ENCODE assay signal across 9 cellular contexts in the genomic region with DNA sequence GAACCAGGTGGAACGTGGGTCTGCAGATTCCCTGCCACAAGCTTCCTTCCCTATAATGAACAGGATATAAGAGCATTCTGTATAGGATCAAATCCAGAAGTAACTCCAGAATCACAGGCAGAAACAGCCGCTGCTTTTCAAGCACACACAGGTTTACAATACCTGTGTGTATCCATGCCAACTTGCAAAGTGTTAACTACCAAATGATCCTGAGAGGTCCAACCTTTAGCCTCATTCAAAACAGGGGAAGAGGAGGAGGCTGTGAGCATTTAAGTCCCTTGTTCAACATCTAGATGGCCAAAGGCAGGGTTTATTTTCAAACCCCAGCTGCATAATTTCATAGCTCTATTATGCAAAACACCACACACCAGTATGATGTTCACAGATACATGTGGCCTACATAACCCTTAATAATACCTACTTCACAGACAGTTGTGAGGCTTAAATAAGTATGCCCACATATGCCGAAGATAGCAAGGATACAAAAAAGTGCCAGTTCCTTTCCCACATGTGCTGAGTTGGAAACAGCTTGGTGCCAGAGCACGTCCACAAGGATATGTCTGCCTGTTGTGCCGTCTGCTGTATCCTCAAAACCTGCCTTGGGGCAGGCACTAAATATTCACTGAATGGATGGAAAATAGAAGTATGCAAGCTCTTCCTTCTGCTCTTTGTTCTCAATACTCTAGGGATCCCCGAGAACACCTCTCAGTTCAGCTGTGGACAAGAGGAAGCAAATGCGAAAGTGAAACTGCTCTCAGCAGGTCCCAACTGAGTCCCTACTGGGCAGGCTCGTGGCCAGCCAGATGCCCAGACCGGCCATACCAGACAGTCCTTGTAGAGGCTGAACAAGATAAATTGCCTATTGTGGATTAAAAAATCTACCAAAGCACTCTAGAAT.
DNase-seq lines count a peak whose midpoint lies in the region; ATAC-seq and TF ChIP-seq lines count a peak whose summit lies in the region.
"Had no signal": no experiment of that assay in that cellular context is flagged by ENCODE, and none has a peak within 500 bp of the region (broad histone marks: within the 10 kb centered on the region; RNA-seq: fewer than 3 reads in every experiment).

No MANE protein-coding gene starts in this region.

- H3K36me3 Mint-ChIP-seq in activated naive CD8-positive, alpha-beta T cell treated with anti-CD3 and anti-CD28 coated beads for 36 hours: peaks cover 3% of the 10 kb centered on the region

- H3K4me1 ChIP-seq in parathyroid adenoma: no peaks in the 10 kb centered on the region

- no peaks in the 10 kb centered on the region for H3K27me3 Mint-ChIP-seq in activated naive CD8-positive, alpha-beta T cell treated with anti-CD3 and anti-CD28 coated beads for 36 hours

- no peak for TF ChIP-seq CTCF in parathyroid adenoma (IDR thresholded peaks at IDR 0.05)

- H3K4me3 Mint-ChIP-seq in activated naive CD8-positive, alpha-beta T cell treated with anti-CD3 and anti-CD28 coated beads for 36 hours: peak overlapping the region; percentile 59

- peak overlapping the region; percentile 65 for H3K4me2 ChIP-seq in parathyroid adenoma (ENCODE audit: low read length)

- H3K9ac ChIP-seq in parathyroid adenoma: no peak overlapping the region

- intact Hi-C loops in Right ventricle myocardium superior (cut with DNase I): no loop called here

- no peaks in the 10 kb centered on the region for H3K36me3 ChIP-seq in parathyroid adenoma (ENCODE audit: control insufficient read depth, insufficient read depth, low read length)

- H3K27ac Mint-ChIP-seq in activated naive CD8-positive, alpha-beta T cell treated with anti-CD3 and anti-CD28 coated beads for 36 hours: peak overlapping the region; percentile 34

- H3K4me1 Mint-ChIP-seq in activated naive CD8-positive, alpha-beta T cell treated with anti-CD3 and anti-CD28 coated beads for 36 hours: peaks cover 11% of the 10 kb centered on the region

- DNase-seq in DMS 273 (lab: John Stamatoyannopoulos, UW; ENCODE audit: unreplicated experiment): peak; percentile 62
- DNase-seq in DMS 273 treated with DMSO at 0.1 percent for 48 hours (lab: John Stamatoyannopoulos, UW): no peak
- peak; percentile 28 for DNase-seq in MV-4-11 (lab: John Stamatoyannopoulos, UW)
- no peak for DNase-seq in activated naive CD8-positive, alpha-beta T cell treated with anti-CD3 and anti-CD28 coated beads for 36 hours
- peak; percentile 82 for DNase-seq in Right ventricle myocardium superior
- no peak for DNase-seq in DMS114 treated with DMSO at 0.1 percent for 48 hours (lab: John Stamatoyannopoulos, UW; ENCODE audit: unreplicated experiment)

- ATAC-seq in GM21723 (IDR thresholded peaks at IDR 0.05; ENCODE audit: unreplicated experiment) (peak; percentile 93), Right ventricle myocardium superior (ENCODE audit: poor library complexity) (peak; percentile 87)

- peak overlapping the region; percentile 72 for H2AFZ ChIP-seq in parathyroid adenoma

- no peaks in the 10 kb centered on the region for H3K9me3 ChIP-seq in parathyroid adenoma (ENCODE audit: control insufficient read depth, low read length)

- H3K9me3 Mint-ChIP-seq in activated naive CD8-positive, alpha-beta T cell treated with anti-CD3 and anti-CD28 coated beads for 36 hours: no peaks in the 10 kb centered on the region

- peak overlapping the region; percentile 48 for H3K4me3 ChIP-seq in parathyroid adenoma (ENCODE audit: low read depth, low read length)

- H3K27ac ChIP-seq in parathyroid adenoma: peak overlapping the region; percentile 15
- H3K27ac ChIP-seq: 22Rv1 had no signal

- no peaks in the 10 kb centered on the region for H3K27me3 ChIP-seq in parathyroid adenoma (ENCODE audit: control insufficient read depth, insufficient read depth, low read length)

- no peaks in the 10 kb centered on the region for H3K79me2 ChIP-seq in parathyroid adenoma

Comparison
In these comparisons a context has a peak if more than half of its experiments do, and no peak if none do; other contexts are left out.
1. DNase-seq: peak in DMS 273 (single experiment), MV-4-11 (single experiment) and Right ventricle myocardium superior (single experiment); none in DMS 273 treated with DMSO at 0.1 percent for 48 hours (single experiment), activated naive CD8-positive, alpha-beta T cell treated with anti-CD3 and anti-CD28 coated beads for 36 hours (single experiment) and DMS114 treated with DMSO at 0.1 percent for 48 hours (single experiment).